ENCODE assay signal across 14 cellular contexts in genomic region chr11:66975403-66976047, GRCh38. TPM values are rescaled to one million over a fixed set of nuclear protein-coding genes. Genes with fewer than 3 reads are reported as not detected.
"Had no signal": no experiment of that assay in that cellular context is flagged by ENCODE, and none has a peak within 500 bp of the region (broad histone marks: within the 10 kb centered on the region; RNA-seq: fewer than 3 reads in every experiment).

No MANE protein-coding gene starts in this region.

- H3K4me1 ChIP-seq: gastrocnemius medialis had no signal

- H3K4me3 Mint-ChIP-seq: activated T-cell treated with anti-CD3 and anti-CD28 coated beads, Interleukin-2, amount 50 U/mL, for 72 hours; T-helper 1 cell treated with Interleukin-12 subunit alpha and Interleukin-12 subunit beta and Interleukin-4 antibody, amounts not matched to agents 30 μg/mL and 1 μg/mL, for 36 hours had no signal

- DNase-seq: aorta; effector CD4-positive, alpha-beta T cell; gastrocnemius medialis; kidney; left ventricle myocardium superior; stomach had no signal

- H3K4me3 ChIP-seq: cardiac muscle cell, gastrocnemius medialis, skin epidermis, stomach, thoracic aorta had no signal

- H3K27ac Mint-ChIP-seq: activated T-cell treated with anti-CD3 and anti-CD28 coated beads, Interleukin-2, amount 50 U/mL, for 72 hours; T-helper 1 cell treated with Interleukin-12 subunit alpha and Interleukin-12 subunit beta and Interleukin-4 antibody, amounts not matched to agents 30 μg/mL and 1 μg/mL, for 36 hours had no signal

- H3K27me3 ChIP-seq: cardiac muscle cell, gastrocnemius medialis had no signal

- H3K36me3 ChIP-seq: cardiac muscle cell, gastrocnemius medialis, stomach, thoracic aorta had no signal

- H3K9me3 Mint-ChIP-seq: T-helper 1 cell treated with Interleukin-12 subunit alpha and Interleukin-12 subunit beta and Interleukin-4 antibody, amounts not matched to agents 30 μg/mL and 1 μg/mL, for 36 hours had no signal

- H3K27ac ChIP-seq: cardiac muscle cell, gastrocnemius medialis, skin epidermis, stomach, thoracic aorta had no signal

- ATAC-seq: gastrocnemius medialis had no signal

- H3K9me3 ChIP-seq: gastrocnemius medialis, thoracic aorta had no signal

RNA-seq across cellular contexts. Expression of gene C11orf86, which starts 0.4 kb away (rescaled TPM):
- total RNA-seq: activated T-cell treated with anti-CD3 and anti-CD28 coated beads, Interleukin-2, amount 50 U/mL, for 72 hours; aorta; cardiac muscle cell; fibroblast of lung; gastrocnemius medialis; kidney; left ventricle myocardium superior; myocyte; thoracic aorta; urinary bladder had no signal
- polyA plus RNA-seq: cardiac muscle cell, fibroblast of lung, urinary bladder had no signal

RNA-seq across cellular contexts. Expression of gene SYT12, which starts 47.4 kb away (rescaled TPM):
- total RNA-seq: activated T-cell treated with anti-CD3 and anti-CD28 coated beads, Interleukin-2, amount 50 U/mL, for 72 hours; myocyte; stomach had no signal
- polyA plus RNA-seq: cardiac muscle cell, fibroblast of lung had no signal
